Comparison of ENCODE assay signal across 17 cellular contexts in genomic region chr17:75044716-75045115, GRCh38. TPM values are rescaled to one million over a fixed set of nuclear protein-coding genes. Genes with fewer than 3 reads are reported as not detected.
DNase-seq lines count a peak whose midpoint lies in the region; ATAC-seq lines count a peak whose summit lies in the region.
"Had no signal": no experiment of that assay in that cellular context is flagged by ENCODE, and none has a peak within 500 bp of the region (broad histone marks: within the 10 kb centered on the region; RNA-seq: fewer than 3 reads in every experiment).

No MANE protein-coding gene starts in this region.

- H3K4me3 ChIP-seq in H7 (ENCODE audit: insufficient read depth, low read depth, low read length) (no peak overlapping the region), trophoblast cell (ENCODE audit: low read depth, low read length) (no peak overlapping the region)
- H3K4me3 ChIP-seq in naive thymus-derived CD4-positive, alpha-beta T cell (ENCODE audit: low read length): no peak overlapping the region
- H3K4me3 ChIP-seq: BLaER1 treated with 17β-estradiol and CSF1 and Interleukin-3, amounts not matched to agents 10 nM and 100 nM; skin epidermis had no signal

- H2BK12ac ChIP-seq in trophoblast cell (ENCODE audit: low read length): no peak overlapping the region

- H3K9me3 ChIP-seq in naive thymus-derived CD4-positive, alpha-beta T cell (ENCODE audit: control insufficient read depth in 2 of 3, low read length in 3 of 3): no peaks in the 10 kb centered on the region
- no peaks in the 10 kb centered on the region for H3K9me3 ChIP-seq in trophoblast cell (ENCODE audit: insufficient read depth, low read depth, low read length)
- H3K9me3 ChIP-seq: BLaER1 treated with 17β-estradiol and CSF1 and Interleukin-3, amounts not matched to agents 10 nM and 100 nM had no signal

- peaks cover 8% of the 10 kb centered on the region for H3K79me1 ChIP-seq in trophoblast cell (ENCODE audit: low read length)

- H3K14ac ChIP-seq in trophoblast cell (ENCODE audit: low read length): no peak overlapping the region

- no peak overlapping the region for H3K4ac ChIP-seq in trophoblast cell (ENCODE audit: low read depth, low read length)

- H3K36me3 Mint-ChIP-seq in T-helper 1 cell treated with Interleukin-12 subunit alpha and Interleukin-12 subunit beta and Interleukin-4 antibody, amounts not matched to agents 30 μg/mL and 1 μg/mL, for 36 hours (ENCODE audit: low read depth): peaks cover 16% of the 10 kb centered on the region
- H3K36me3 Mint-ChIP-seq in activated naive CD8-positive, alpha-beta T cell treated with anti-CD3 and anti-CD28 coated beads, Interleukin-2, amount 50 U/mL, for 24 hours (ENCODE audit: low read depth): peaks cover 7% of the 10 kb centered on the region
- peaks cover 4 to 21% (median 12%) of the 10 kb centered on the region in 5 donors for H3K36me3 Mint-ChIP-seq in naive thymus-derived CD4-positive, alpha-beta T cell

- H3K27ac Mint-ChIP-seq in T-helper 1 cell treated with Interleukin-12 subunit alpha and Interleukin-12 subunit beta and Interleukin-4 antibody, amounts not matched to agents 30 μg/mL and 1 μg/mL, for 36 hours: no peak overlapping the region
- H3K27ac Mint-ChIP-seq in activated naive CD8-positive, alpha-beta T cell treated with anti-CD3 and anti-CD28 coated beads, Interleukin-2, amount 50 U/mL, for 24 hours: no peak overlapping the region
- peak overlapping the region in 2 of 9 donors; percentile 67 to 98 for H3K27ac Mint-ChIP-seq in naive thymus-derived CD4-positive, alpha-beta T cell

- no peak overlapping the region for H3K23ac ChIP-seq in trophoblast cell (ENCODE audit: low read length)

- no peak for DNase-seq in T-helper 1 cell
- peak; percentile 58 for DNase-seq in H7
- no peak for DNase-seq in activated naive CD8-positive, alpha-beta T cell treated with anti-CD3 and anti-CD28 coated beads, Interleukin-2, amount 50 U/mL, for 24 hours
- no peak for DNase-seq in naive thymus-derived CD4-positive, alpha-beta T cell
- no peak for DNase-seq in trophoblast cell
- DNase-seq: effector memory CD8-positive, alpha-beta T cell; foreskin fibroblast; GOT3; NCI-H1105; stimulated activated naive CD4-positive, alpha-beta T cell had no signal

- intact Hi-C loops in naive thymus-derived CD4-positive, alpha-beta T cell (cut with micrococcal nuclease): loop anchor here (5.0 kb wide), 3 partner anchors 43 to 138 kb away; partner anchors contain the start of genes ARMC7 (in 1 of the 2), SLC16A5 (in 1 of the 2) and SUMO2 (in 1 of the 2)

- H3K27me3 Mint-ChIP-seq in T-helper 1 cell treated with Interleukin-12 subunit alpha and Interleukin-12 subunit beta and Interleukin-4 antibody, amounts not matched to agents 30 μg/mL and 1 μg/mL, for 36 hours (ENCODE audit: low read depth): no peaks in the 10 kb centered on the region
- no peaks in the 10 kb centered on the region for H3K27me3 Mint-ChIP-seq in activated naive CD8-positive, alpha-beta T cell treated with anti-CD3 and anti-CD28 coated beads, Interleukin-2, amount 50 U/mL, for 24 hours
- no peaks in the 10 kb centered on the region for H3K27me3 Mint-ChIP-seq in naive thymus-derived CD4-positive, alpha-beta T cell
- H3K27me3 Mint-ChIP-seq: effector memory CD8-positive, alpha-beta T cell had no signal

- no peak overlapping the region for H2AK5ac ChIP-seq in trophoblast cell (ENCODE audit: low read length)

- no peak overlapping the region for H2AFZ ChIP-seq in trophoblast cell (ENCODE audit: insufficient read depth, low read length, poor library complexity)

- H3K27ac ChIP-seq in naive thymus-derived CD4-positive, alpha-beta T cell (ENCODE audit: low read depth, low read length): no peak overlapping the region
- H3K27ac ChIP-seq in trophoblast cell (ENCODE audit: low read depth, low read length): no peak overlapping the region
- H3K27ac ChIP-seq: 22Rv1; BLaER1 treated with 17β-estradiol and CSF1 and Interleukin-3, amounts not matched to agents 10 nM and 100 nM; skin epidermis had no signal

- H3K9me3 Mint-ChIP-seq in T-helper 1 cell treated with Interleukin-12 subunit alpha and Interleukin-12 subunit beta and Interleukin-4 antibody, amounts not matched to agents 30 μg/mL and 1 μg/mL, for 36 hours: no peaks in the 10 kb centered on the region
- H3K9me3 Mint-ChIP-seq in activated naive CD8-positive, alpha-beta T cell treated with anti-CD3 and anti-CD28 coated beads, Interleukin-2, amount 50 U/mL, for 24 hours: no peaks in the 10 kb centered on the region
- H3K9me3 Mint-ChIP-seq in naive thymus-derived CD4-positive, alpha-beta T cell: no peaks in the 10 kb centered on the region
- H3K9me3 Mint-ChIP-seq: effector memory CD8-positive, alpha-beta T cell had no signal

- peaks cover 13 to 16% of the 10 kb centered on the region in 2 donors for H3K4me1 ChIP-seq in naive thymus-derived CD4-positive, alpha-beta T cell (ENCODE audit: control insufficient read depth in 2 of 2, insufficient read depth in 2 of 2, low read length in 2 of 2)
- H3K4me1 ChIP-seq in trophoblast cell (ENCODE audit: control insufficient read depth in 1 of 2, insufficient read depth in 2 of 2, low read length in 2 of 2): peaks cover 2 to 7% of the 10 kb centered on the region in 2 experiments

- no CpG with 5 or more reads among the region's 7 CpGs for WGBS in trophoblast cell (ENCODE audit: extremely low coverage, insufficient coverage, insufficient read length)

- H2BK120ac ChIP-seq in trophoblast cell (ENCODE audit: insufficient read depth, low read length, poor library complexity): no peak overlapping the region

- no peak overlapping the region for H3K18ac ChIP-seq in trophoblast cell (ENCODE audit: low read length)

- no peak overlapping the region for H4K8ac ChIP-seq in trophoblast cell (ENCODE audit: low read depth, low read length)

- H3K4me1 Mint-ChIP-seq in T-helper 1 cell treated with Interleukin-12 subunit alpha and Interleukin-12 subunit beta and Interleukin-4 antibody, amounts not matched to agents 30 μg/mL and 1 μg/mL, for 36 hours (ENCODE audit: low read depth): peaks cover 27% of the 10 kb centered on the region
- peaks cover 39% of the 10 kb centered on the region for H3K4me1 Mint-ChIP-seq in activated naive CD8-positive, alpha-beta T cell treated with anti-CD3 and anti-CD28 coated beads, Interleukin-2, amount 50 U/mL, for 24 hours
- H3K4me1 Mint-ChIP-seq in naive thymus-derived CD4-positive, alpha-beta T cell: peaks cover 30 to 60% (median 49%) of the 10 kb centered on the region in 7 donors

- H3K4me2 ChIP-seq in trophoblast cell (ENCODE audit: low read length): no peak overlapping the region

- H3K79me2 ChIP-seq in trophoblast cell (ENCODE audit: control insufficient read depth, insufficient read depth, low read length, poor library complexity): peaks cover 12% of the 10 kb centered on the region

- POLR2A ChIA-PET in naive thymus-derived CD4-positive, alpha-beta T cell (lab: Charles Lee): interaction anchor here (0.6 to 1.2 kb wide), 3 partner anchors 32 to 622 kb away, joined by 3 to 7 read pairs (median 3); partner anchors contain the start of gene MRPL58

- no peak for ATAC-seq in activated naive CD8-positive, alpha-beta T cell treated with anti-CD3 and anti-CD28 coated beads, Interleukin-2, amount 50 U/mL, for 24 hours
- no peak for ATAC-seq in naive thymus-derived CD4-positive, alpha-beta T cell
- no peak for ATAC-seq in GM21723 (IDR thresholded peaks at IDR 0.05; ENCODE audit: unreplicated experiment)
- no peak for ATAC-seq in HG03039 (IDR thresholded peaks at IDR 0.05; ENCODE audit: unreplicated experiment)
- ATAC-seq: effector memory CD8-positive, alpha-beta T cell had no signal

- CTCF ChIA-PET in naive thymus-derived CD4-positive, alpha-beta T cell (lab: Charles Lee): no interaction called here

- H4K12ac ChIP-seq in trophoblast cell (ENCODE audit: low read depth, low read length): no peak overlapping the region

- no peak overlapping the region for H3K9ac ChIP-seq in trophoblast cell (ENCODE audit: low read length)

- H2BK5ac ChIP-seq in trophoblast cell (ENCODE audit: low read depth, low read length, poor library complexity): no peak overlapping the region

- peak overlapping the region; percentile 67 for H3K4me3 Mint-ChIP-seq in T-helper 1 cell treated with Interleukin-12 subunit alpha and Interleukin-12 subunit beta and Interleukin-4 antibody, amounts not matched to agents 30 μg/mL and 1 μg/mL, for 36 hours
- H3K4me3 Mint-ChIP-seq in activated naive CD8-positive, alpha-beta T cell treated with anti-CD3 and anti-CD28 coated beads, Interleukin-2, amount 50 U/mL, for 24 hours: peak overlapping the region; percentile 38
- H3K4me3 Mint-ChIP-seq in naive thymus-derived CD4-positive, alpha-beta T cell: peak overlapping the region; percentile 29 to 70 (median 48)

- no peaks in the 10 kb centered on the region for H3K27me3 ChIP-seq in H7 (ENCODE audit: control insufficient read depth, insufficient read depth, low read length)
- H3K27me3 ChIP-seq in naive thymus-derived CD4-positive, alpha-beta T cell (ENCODE audit: control insufficient read depth in 2 of 2, insufficient read depth in 2 of 2, low read length in 2 of 2): no peaks in the 10 kb centered on the region
- H3K27me3 ChIP-seq in trophoblast cell (ENCODE audit: insufficient read depth, low read length): no peaks in the 10 kb centered on the region
- H3K27me3 ChIP-seq: BLaER1 treated with 17β-estradiol and CSF1 and Interleukin-3, amounts not matched to agents 10 nM and 100 nM had no signal

- H3K36me3 ChIP-seq in H7 (replicated peaks; ENCODE audit: control insufficient read depth, insufficient read depth, low read length) (peaks cover 16% of the 10 kb centered on the region), trophoblast cell (ENCODE audit: control insufficient read depth in 1 of 2, insufficient read depth in 2 of 2, low read length in 2 of 2) (peaks cover 14 to 23% of the 10 kb centered on the region in 2 experiments)
- peaks cover under 1 to 31% (median 2%) of the 10 kb centered on the region in 3 experiments for H3K36me3 ChIP-seq in naive thymus-derived CD4-positive, alpha-beta T cell (ENCODE audit: control insufficient read depth in 2 of 3, insufficient read depth in 3 of 3, low read length in 3 of 3)

- no peak overlapping the region for H4K91ac ChIP-seq in trophoblast cell (ENCODE audit: low read depth, low read length)

RNA-seq across cellular contexts. Expression of gene ATP5PD, which starts 2.1 kb away (rescaled TPM):
- 399 and 432 TPM in 2 replicates for total RNA-seq in H7 (2014; rRNA removed; shearing (Covaris generic))
- total RNA-seq in naive thymus-derived CD4-positive, alpha-beta T cell: 100 to 1,000 TPM; 113 to 195 (median 161) TPM
- polyA plus RNA-seq in naive thymus-derived CD4-positive, alpha-beta T cell: 100 to 1,000 TPM; 362 to 478 TPM
- polyA plus RNA-seq in trophoblast cell (2013): 250 and 260 TPM in 2 replicates

RNA-seq across cellular contexts. Expression of gene KCTD2, which starts 2.3 kb away (rescaled TPM):
- 34.9 and 41.0 TPM in 2 replicates for total RNA-seq in H7 (2014; rRNA removed; shearing (Covaris generic))
- 10 to 100 TPM; 19.5 to 35.7 (median 23.0) TPM for total RNA-seq in naive thymus-derived CD4-positive, alpha-beta T cell
- polyA plus RNA-seq in naive thymus-derived CD4-positive, alpha-beta T cell: 1 to 10 TPM; 4.8 to 8.7 TPM
- 17.4 and 18.4 TPM in 2 replicates for polyA plus RNA-seq in trophoblast cell (2013)

RNA-seq across cellular contexts. Expression of gene MRPL58, which starts 32.2 kb away (rescaled TPM):
- total RNA-seq in H7 (2014; rRNA removed; shearing (Covaris generic)): 62.0 and 68.4 TPM in 2 replicates
- total RNA-seq in naive thymus-derived CD4-positive, alpha-beta T cell: 10 to 100 TPM; 11.7 to 46.1 (median 23.0) TPM
- 10 to 100 TPM; 55.3 to 71.4 TPM for polyA plus RNA-seq in naive thymus-derived CD4-positive, alpha-beta T cell
- polyA plus RNA-seq in trophoblast cell (2013): 24.9 and 25.0 TPM in 2 replicates

RNA-seq across cellular contexts. Expression of gene SLC16A5, which starts 43.0 kb away (rescaled TPM):
- 28.2 and 38.8 TPM in 2 replicates for total RNA-seq in H7 (2014; rRNA removed; shearing (Covaris generic))
- 10 to 100 TPM in 4 of 5 experiments, 1 to 10 TPM in 1; 9.2 to 26.3 (median 24.5) TPM for total RNA-seq in naive thymus-derived CD4-positive, alpha-beta T cell
- polyA plus RNA-seq in naive thymus-derived CD4-positive, alpha-beta T cell: 1 to 10 TPM; 5.9 to 7.6 TPM
- polyA plus RNA-seq in trophoblast cell (2013): 18.8 and 19.2 TPM in 2 replicates
- total RNA-seq: Daoy had no signal

RNA-seq across cellular contexts. Expression of gene CDR2L, which starts 57.3 kb away (rescaled TPM):
- total RNA-seq in H7 (2014; rRNA removed; shearing (Covaris generic)): 23.5 and 25.9 TPM in 2 replicates
- under 1 TPM in 3 of 5 experiments, not detected in 2; 0.08 to 0.17 (median 0.16) TPM for total RNA-seq in naive thymus-derived CD4-positive, alpha-beta T cell
- polyA plus RNA-seq in naive thymus-derived CD4-positive, alpha-beta T cell: not detected
- 12.8 and 13.2 TPM in 2 replicates for polyA plus RNA-seq in trophoblast cell (2013)
